ENCODE assay signal across 30 cellular contexts in genomic region chr3:170338690-170339340, GRCh38.
"Had no signal": no experiment of that assay in that cellular context is flagged by ENCODE, and none has a peak within 500 bp of the region (broad histone marks: within the 10 kb centered on the region; RNA-seq: fewer than 3 reads in every experiment).

No MANE protein-coding gene starts in this region.

- DNase-seq: activated B cell treated with CpG ODN at 0.5 μM for 24 hours; activated CD4-positive, alpha-beta T cell treated with anti-CD3 and anti-CD28 coated beads for 1 hour; activated CD4-positive, alpha-beta T cell treated with anti-CD3 and anti-CD28 coated beads, Interleukin-2, amount 10 ng/mL, durations not matched to agents 24 days and 14 days; activated CD4-positive, alpha-beta T cell treated with anti-CD3 and anti-CD28 coated beads, Interleukin-2, amount 50 U/mL, for 48 hours; activated CD8-positive, alpha-beta memory T cell treated with anti-CD3 and anti-CD28 coated beads, Interleukin-2, amount 10 ng/mL, durations not matched to agents 7 days and 5 days; activated gamma-delta T cell; activated naive CD4-positive, alpha-beta T cell treated with anti-CD3 and anti-CD28 coated beads for 36 hours; activated T-cell treated with anti-CD3 and anti-CD28 coated beads, Interleukin-2, amount 50 U/mL, for 4 hours; cerebellar nuclear complex; colonic mucosa; MG63; MV-4-11; NCI-H1092 treated with DMSO at 0.1 percent for 48 hours; NCI-H1417 treated with DMSO at 0.1 percent for 48 hours; NCI-H1694; NCI-H2029; NCI-H2107; NCI-H2171 treated with DMSO at 0.1 percent for 48 hours; NCI-H345; NCI-H510A treated with DMSO at 0.1 percent for 48 hours; PC-3; SHP77; T-helper 17 cell; T1000 had no signal

- H3K9me3 Mint-ChIP-seq: activated T-helper 17 cell treated with anti-CD3 and anti-CD28 coated beads, Interleukin-2, amount 50 U/mL, for 72 hours had no signal

- H3K27me3 ChIP-seq: colonic mucosa, MG63, SJSA1 had no signal

- H3K36me3 ChIP-seq: colonic mucosa, MG63, SJSA1 had no signal

- FAIRE-seq: RCC 7860, TTC549 had no signal

- H3K27ac Mint-ChIP-seq: activated B cell treated with CpG ODN at 0.5 μM for 24 hours; activated CD4-positive, alpha-beta T cell treated with anti-CD3 and anti-CD28 coated beads, Interleukin-2, amount 10 ng/mL, durations not matched to agents 24 days and 14 days; activated CD8-positive, alpha-beta memory T cell treated with anti-CD3 and anti-CD28 coated beads, Interleukin-2, amount 10 ng/mL, durations not matched to agents 7 days and 5 days; activated naive CD4-positive, alpha-beta T cell treated with anti-CD3 and anti-CD28 coated beads for 36 hours; activated naive CD8-positive, alpha-beta T cell; activated T-helper 17 cell treated with anti-CD3 and anti-CD28 coated beads, Interleukin-2, amount 50 U/mL, for 72 hours; T-helper 17 cell had no signal

- H3K36me3 Mint-ChIP-seq: activated CD8-positive, alpha-beta memory T cell treated with anti-CD3 and anti-CD28 coated beads, Interleukin-2, amount 10 ng/mL, durations not matched to agents 7 days and 5 days had no signal

- H3K27ac ChIP-seq: colonic mucosa, SJSA1 had no signal

- H3K4me3 Mint-ChIP-seq: activated B cell treated with CpG ODN at 0.5 μM for 24 hours; activated CD4-positive, alpha-beta T cell treated with anti-CD3 and anti-CD28 coated beads, Interleukin-2, amount 10 ng/mL, durations not matched to agents 24 days and 14 days; activated CD8-positive, alpha-beta memory T cell treated with anti-CD3 and anti-CD28 coated beads, Interleukin-2, amount 10 ng/mL, durations not matched to agents 7 days and 5 days; activated naive CD4-positive, alpha-beta T cell treated with anti-CD3 and anti-CD28 coated beads for 36 hours; activated naive CD8-positive, alpha-beta T cell; activated T-cell treated with anti-CD3 and anti-CD28 coated beads, Interleukin-2, amount 50 U/mL, for 4 hours; activated T-helper 17 cell treated with anti-CD3 and anti-CD28 coated beads, Interleukin-2, amount 50 U/mL, for 72 hours; T-helper 17 cell had no signal

- H3K4me1 ChIP-seq: colonic mucosa, SJSA1 had no signal

- H3K4me1 Mint-ChIP-seq: activated B cell treated with CpG ODN at 0.5 μM for 24 hours; activated CD4-positive, alpha-beta T cell treated with anti-CD3 and anti-CD28 coated beads, Interleukin-2, amount 10 ng/mL, durations not matched to agents 24 days and 14 days; activated CD8-positive, alpha-beta memory T cell treated with anti-CD3 and anti-CD28 coated beads, Interleukin-2, amount 10 ng/mL, durations not matched to agents 7 days and 5 days; activated T-helper 17 cell treated with anti-CD3 and anti-CD28 coated beads, Interleukin-2, amount 50 U/mL, for 72 hours; T-helper 17 cell had no signal

- H3K9me3 ChIP-seq: colonic mucosa, SJSA1 had no signal

- ATAC-seq: activated CD8-positive, alpha-beta memory T cell treated with anti-CD3 and anti-CD28 coated beads, Interleukin-2, amount 10 ng/mL, durations not matched to agents 7 days and 5 days; activated T-cell treated with anti-CD3 and anti-CD28 coated beads, Interleukin-2, amount 50 U/mL, for 4 hours; activated T-helper 17 cell treated with anti-CD3 and anti-CD28 coated beads, Interleukin-2, amount 50 U/mL, for 72 hours; PC-3; SK-N-SH treated with all-trans-retinoic acid at 6 μM for 48 hours; T-helper 17 cell had no signal

- H3K4me3 ChIP-seq: colonic mucosa, MG63, SJSA1 had no signal

- H3K27me3 Mint-ChIP-seq: activated B cell treated with CpG ODN at 0.5 μM for 24 hours; activated CD4-positive, alpha-beta T cell treated with anti-CD3 and anti-CD28 coated beads, Interleukin-2, amount 10 ng/mL, durations not matched to agents 24 days and 14 days; activated CD8-positive, alpha-beta memory T cell treated with anti-CD3 and anti-CD28 coated beads, Interleukin-2, amount 10 ng/mL, durations not matched to agents 7 days and 5 days; activated naive CD8-positive, alpha-beta T cell; activated T-helper 17 cell treated with anti-CD3 and anti-CD28 coated beads, Interleukin-2, amount 50 U/mL, for 72 hours; T-helper 17 cell had no signal
